10 cellular contexts compared by ENCODE assay signal in the genomic region with DNA sequence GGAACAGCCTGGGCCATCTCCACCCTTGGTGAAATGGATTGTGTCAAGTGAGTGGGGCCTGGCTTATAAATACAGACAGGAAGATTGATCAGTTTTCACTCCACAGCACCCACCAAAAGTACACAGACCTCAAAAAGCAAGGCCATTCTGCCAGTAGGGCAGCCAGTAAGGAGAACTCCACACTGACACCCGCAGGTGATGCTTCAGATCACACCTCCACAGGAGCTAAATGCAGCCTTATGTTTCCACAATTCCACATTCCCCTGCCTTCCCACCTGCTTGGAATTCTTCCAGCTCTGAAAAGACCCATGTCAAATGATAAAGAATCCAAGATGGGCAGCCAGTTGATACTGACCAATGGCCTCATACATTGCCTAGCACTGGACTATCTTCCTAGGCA.
DNase-seq lines count a peak whose midpoint lies in the region; ATAC-seq and TF ChIP-seq lines count a peak whose summit lies in the region.
"Had no signal": no experiment of that assay in that cellular context is flagged by ENCODE, and none has a peak within 500 bp of the region (broad histone marks: within the 10 kb centered on the region; RNA-seq: fewer than 3 reads in every experiment).

No MANE protein-coding gene starts in this region.

- ATAC-seq in activated CD8-positive, alpha-beta T cell treated with anti-CD3 and anti-CD28 coated beads, Interleukin-2, amount 10 ng/mL, durations not matched to agents 7 days and 5 days: peak; percentile 78
- ATAC-seq in HG03095 (IDR thresholded peaks at IDR 0.05; ENCODE audit: unreplicated experiment) (no peak), HG02852 (IDR thresholded peaks at IDR 0.05; ENCODE audit: unreplicated experiment) (no peak)
- ATAC-seq: activated CD8-positive, alpha-beta memory T cell treated with anti-CD3 and anti-CD28 coated beads, Interleukin-2, amount 10 ng/mL, durations not matched to agents 7 days and 5 days had no signal

- no peak overlapping the region for H3K4me3 ChIP-seq in HFF-Myc (replicated peaks; ENCODE audit: low read depth, low read length)
- H3K4me3 ChIP-seq: BLaER1 had no signal

- DNase-seq in NCI-H2081 (lab: John Stamatoyannopoulos, UW) (peak; percentile 16 to 42), NCI-H2081 treated with DMSO at 0.1 percent for 48 hours (lab: John Stamatoyannopoulos, UW) (no peak), HFF-Myc (ENCODE audit: extremely low read depth, low read depth) (no peak), mesenteric fat pad (ENCODE audit: low spot score) (peak; percentile 47), MV-4-11 (lab: John Stamatoyannopoulos, UW) (no peak)
- DNase-seq in activated CD8-positive, alpha-beta T cell treated with anti-CD3 and anti-CD28 coated beads, Interleukin-2, amount 10 ng/mL, durations not matched to agents 7 days and 5 days: peak; percentile 60
- DNase-seq: activated CD8-positive, alpha-beta memory T cell treated with anti-CD3 and anti-CD28 coated beads, Interleukin-2, amount 10 ng/mL, durations not matched to agents 7 days and 5 days had no signal

- no peak overlapping the region for H3K4me3 Mint-ChIP-seq in activated CD8-positive, alpha-beta T cell treated with anti-CD3 and anti-CD28 coated beads, Interleukin-2, amount 10 ng/mL, durations not matched to agents 7 days and 5 days
- H3K4me3 Mint-ChIP-seq: activated CD8-positive, alpha-beta memory T cell treated with anti-CD3 and anti-CD28 coated beads, Interleukin-2, amount 10 ng/mL, durations not matched to agents 7 days and 5 days had no signal

- peaks cover 40% of the 10 kb centered on the region for H3K4me1 Mint-ChIP-seq in activated CD8-positive, alpha-beta T cell treated with anti-CD3 and anti-CD28 coated beads, Interleukin-2, amount 10 ng/mL, durations not matched to agents 7 days and 5 days (ENCODE audit: low read depth)

- TF ChIP-seq CTCF in HFF-Myc (IDR thresholded peaks at IDR 0.05; ENCODE audit: low read depth, low read length, missing control alignments): peak; percentile 43

- H3K27ac Mint-ChIP-seq in activated CD8-positive, alpha-beta T cell treated with anti-CD3 and anti-CD28 coated beads, Interleukin-2, amount 10 ng/mL, durations not matched to agents 7 days and 5 days: no peak overlapping the region
- H3K27ac Mint-ChIP-seq: activated CD8-positive, alpha-beta memory T cell treated with anti-CD3 and anti-CD28 coated beads, Interleukin-2, amount 10 ng/mL, durations not matched to agents 7 days and 5 days had no signal

- CTCF ChIA-PET in activated CD8-positive, alpha-beta T cell treated with anti-CD3 and anti-CD28 coated beads, Interleukin-2, amount 10 ng/mL, durations not matched to agents 7 days and 5 days (lab: Charles Lee): interaction anchor here (0.6 to 5.7 kb wide), 22 partner anchors 9 to 1799 kb away, joined by 3 to 50 read pairs (median 4); no protein-coding TSS in a partner anchor

- no peaks in the 10 kb centered on the region for H3K36me3 Mint-ChIP-seq in activated CD8-positive, alpha-beta T cell treated with anti-CD3 and anti-CD28 coated beads, Interleukin-2, amount 10 ng/mL, durations not matched to agents 7 days and 5 days (ENCODE audit: low read depth)
- H3K36me3 Mint-ChIP-seq: activated CD8-positive, alpha-beta memory T cell treated with anti-CD3 and anti-CD28 coated beads, Interleukin-2, amount 10 ng/mL, durations not matched to agents 7 days and 5 days had no signal

- H3K27me3 Mint-ChIP-seq in activated CD8-positive, alpha-beta T cell treated with anti-CD3 and anti-CD28 coated beads, Interleukin-2, amount 10 ng/mL, durations not matched to agents 7 days and 5 days (ENCODE audit: low read depth): peaks cover 12% of the 10 kb centered on the region

- H3K9me3 Mint-ChIP-seq in activated CD8-positive, alpha-beta T cell treated with anti-CD3 and anti-CD28 coated beads, Interleukin-2, amount 10 ng/mL, durations not matched to agents 7 days and 5 days (ENCODE audit: insufficient read depth): no peaks in the 10 kb centered on the region

- POLR2A ChIA-PET in activated CD8-positive, alpha-beta T cell treated with anti-CD3 and anti-CD28 coated beads, Interleukin-2, amount 10 ng/mL, durations not matched to agents 7 days and 5 days (lab: Charles Lee): no interaction called here

Comparison
In these comparisons a context has a peak if more than half of its experiments do, and no peak if none do; other contexts are left out.
1. DNase-seq: peak in NCI-H2081 (2 of 2), activated CD8-positive, alpha-beta T cell treated with anti-CD3 and anti-CD28 coated beads, Interleukin-2, amount 10 ng/mL, durations not matched to agents 7 days and 5 days (single experiment) and mesenteric fat pad (single experiment); none in NCI-H2081 treated with DMSO at 0.1 percent for 48 hours (single experiment), HFF-Myc (single experiment) and MV-4-11 (single experiment).